ENCODE assay signal across 1 cellular context in the genomic region with DNA sequence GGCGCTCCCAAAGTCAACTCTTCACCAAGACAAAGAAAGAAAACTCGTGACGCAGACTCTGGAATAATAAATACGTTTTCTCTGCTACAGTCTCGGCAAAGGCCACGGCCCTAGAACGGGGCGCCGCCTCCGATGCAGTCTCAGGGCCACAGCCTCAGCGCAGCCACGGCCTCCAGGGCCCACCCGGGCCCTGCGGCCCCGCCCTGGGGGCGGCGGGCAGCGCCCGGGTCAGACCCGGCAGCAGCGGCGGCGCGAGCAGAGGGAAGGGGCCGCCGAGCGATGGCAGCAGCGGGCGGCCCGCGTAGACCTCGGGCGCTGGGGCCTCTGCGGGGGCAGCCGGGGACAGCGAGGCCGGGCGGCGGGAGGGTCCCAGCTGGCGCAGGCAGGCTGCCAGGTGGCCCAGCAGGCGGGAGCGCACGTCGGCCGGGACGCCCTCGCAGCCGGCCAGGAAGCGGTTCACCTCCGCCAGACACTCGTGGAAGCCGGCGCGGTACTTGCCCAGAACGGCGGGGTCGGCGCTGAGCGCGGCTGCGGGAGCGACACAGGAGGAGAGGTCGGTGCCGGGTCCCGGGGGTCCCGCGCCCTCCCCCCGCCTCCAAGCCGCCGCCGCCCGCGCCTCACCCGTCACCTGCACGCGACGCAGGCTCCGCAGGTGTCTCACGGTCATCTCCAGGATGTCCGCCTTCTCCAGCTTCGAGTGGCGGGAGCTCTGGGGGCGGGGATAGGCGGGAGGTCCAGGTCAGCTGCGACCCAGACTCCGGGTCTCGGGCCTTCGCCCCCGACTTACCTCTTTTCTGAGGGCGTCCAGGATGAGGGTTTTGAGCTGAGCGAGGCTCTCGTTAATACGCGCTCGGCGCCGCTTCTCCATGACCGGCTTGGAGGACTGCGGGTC.
TF ChIP-seq lines count a peak whose summit lies in the region.

No MANE protein-coding gene starts in this region.

TF ChIP-seq in HepG2, 621 proteins besides CTCF, POLR2A, EP300 and RAD21 (continued from another document and continues in another):
- TF ChIP-seq, protein P1, sequence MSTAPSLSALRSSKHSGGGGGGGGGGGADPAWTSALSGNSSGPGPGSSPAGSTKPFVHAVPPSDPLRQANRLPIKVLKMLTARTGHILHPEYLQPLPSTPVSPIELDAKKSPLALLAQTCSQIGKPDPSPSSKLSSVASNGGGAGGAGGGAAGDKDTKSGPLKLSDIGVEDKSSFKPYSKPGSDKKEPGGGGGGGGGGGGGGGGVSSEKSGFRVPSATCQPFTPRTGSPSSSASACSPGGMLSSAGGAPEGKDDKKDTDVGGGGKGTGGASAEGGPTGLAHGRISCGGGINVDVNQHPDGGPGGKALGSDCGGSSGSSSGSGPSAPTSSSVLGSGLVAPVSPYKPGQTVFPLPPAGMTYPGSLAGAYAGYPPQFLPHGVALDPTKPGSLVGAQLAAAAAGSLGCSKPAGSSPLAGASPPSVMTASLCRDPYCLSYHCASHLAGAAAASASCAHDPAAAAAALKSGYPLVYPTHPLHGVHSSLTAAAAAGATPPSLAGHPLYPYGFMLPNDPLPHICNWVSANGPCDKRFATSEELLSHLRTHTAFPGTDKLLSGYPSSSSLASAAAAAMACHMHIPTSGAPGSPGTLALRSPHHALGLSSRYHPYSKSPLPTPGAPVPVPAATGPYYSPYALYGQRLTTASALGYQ (CRISPR knock-in tag; IDR thresholded peaks at IDR 0.05): no peak
- TF ChIP-seq ZNF547 (CRISPR knock-in tag; IDR thresholded peaks at IDR 0.05): peak; percentile 32; the same call in 1 of the 2 replicates
- 0 out of 2 replicates have a peak, but pooled peaks have one; percentile 53 for TF ChIP-seq ZNF234 (CRISPR knock-in tag; conservative IDR thresholded peaks at IDR 0.05)
- TF ChIP-seq ZSCAN21 (CRISPR knock-in tag; IDR thresholded peaks at IDR 0.05; ENCODE audit: borderline replicate concordance): 0 out of 2 replicates have a peak, but pooled peaks have one; percentile 18
- no peak for TF ChIP-seq KDM2A (CRISPR knock-in tag; IDR thresholded peaks at IDR 0.05; ENCODE audit: borderline replicate concordance, low read depth)
- no peak for TF ChIP-seq TARDBP (CRISPR knock-in tag; IDR thresholded peaks at IDR 0.05)
- no peak; the same call in 1 of the 2 replicates for TF ChIP-seq ZNF225 (CRISPR knock-in tag; IDR thresholded peaks at IDR 0.05)
- 0 out of 2 replicates have a peak, but pooled peaks have one; percentile 10 for TF ChIP-seq MEIS2 (CRISPR knock-in tag; IDR thresholded peaks at IDR 0.05)
- TF ChIP-seq, protein P2, sequence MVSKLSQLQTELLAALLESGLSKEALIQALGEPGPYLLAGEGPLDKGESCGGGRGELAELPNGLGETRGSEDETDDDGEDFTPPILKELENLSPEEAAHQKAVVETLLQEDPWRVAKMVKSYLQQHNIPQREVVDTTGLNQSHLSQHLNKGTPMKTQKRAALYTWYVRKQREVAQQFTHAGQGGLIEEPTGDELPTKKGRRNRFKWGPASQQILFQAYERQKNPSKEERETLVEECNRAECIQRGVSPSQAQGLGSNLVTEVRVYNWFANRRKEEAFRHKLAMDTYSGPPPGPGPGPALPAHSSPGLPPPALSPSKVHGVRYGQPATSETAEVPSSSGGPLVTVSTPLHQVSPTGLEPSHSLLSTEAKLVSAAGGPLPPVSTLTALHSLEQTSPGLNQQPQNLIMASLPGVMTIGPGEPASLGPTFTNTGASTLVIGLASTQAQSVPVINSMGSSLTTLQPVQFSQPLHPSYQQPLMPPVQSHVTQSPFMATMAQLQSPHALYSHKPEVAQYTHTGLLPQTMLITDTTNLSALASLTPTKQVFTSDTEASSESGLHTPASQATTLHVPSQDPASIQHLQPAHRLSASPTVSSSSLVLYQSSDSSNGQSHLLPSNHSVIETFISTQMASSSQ (IDR thresholded peaks at IDR 0.05; ENCODE audit: low read depth): no peak
- TF ChIP-seq, protein P2 (CRISPR knock-in tag; IDR thresholded peaks at IDR 0.05; ENCODE audit: borderline replicate concordance): no peak
- TF ChIP-seq, protein P3, sequence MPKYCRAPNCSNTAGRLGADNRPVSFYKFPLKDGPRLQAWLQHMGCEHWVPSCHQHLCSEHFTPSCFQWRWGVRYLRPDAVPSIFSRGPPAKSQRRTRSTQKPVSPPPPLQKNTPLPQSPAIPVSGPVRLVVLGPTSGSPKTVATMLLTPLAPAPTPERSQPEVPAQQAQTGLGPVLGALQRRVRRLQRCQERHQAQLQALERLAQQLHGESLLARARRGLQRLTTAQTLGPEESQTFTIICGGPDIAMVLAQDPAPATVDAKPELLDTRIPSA (CRISPR knock-in tag; IDR thresholded peaks at IDR 0.05; ENCODE audit: borderline replicate concordance): 0 out of 2 replicates have a peak, but pooled peaks have one; percentile 40
- no peak; the same call in 1 of the 2 replicates for TF ChIP-seq SALL2 (CRISPR knock-in tag; IDR thresholded peaks at IDR 0.05)
- TF ChIP-seq PAF1 (CRISPR knock-in tag; IDR thresholded peaks at IDR 0.05): no peak
- TF ChIP-seq DNMT3B (CRISPR knock-in tag; conservative IDR thresholded peaks at IDR 0.05): no peak
- TF ChIP-seq FOXC1 (CRISPR knock-in tag; IDR thresholded peaks at IDR 0.05; ENCODE audit: borderline replicate concordance): peak; percentile 44; the same call in 1 of the 2 replicates
- TF ChIP-seq HIVEP1 (CRISPR knock-in tag; IDR thresholded peaks at IDR 0.05): 0 out of 2 replicates have a peak, but pooled peaks have one; percentile 20
- no peak for TF ChIP-seq TSC22D2 (CRISPR knock-in tag; IDR thresholded peaks at IDR 0.05; ENCODE audit: borderline replicate concordance)
- TF ChIP-seq, protein P4, sequence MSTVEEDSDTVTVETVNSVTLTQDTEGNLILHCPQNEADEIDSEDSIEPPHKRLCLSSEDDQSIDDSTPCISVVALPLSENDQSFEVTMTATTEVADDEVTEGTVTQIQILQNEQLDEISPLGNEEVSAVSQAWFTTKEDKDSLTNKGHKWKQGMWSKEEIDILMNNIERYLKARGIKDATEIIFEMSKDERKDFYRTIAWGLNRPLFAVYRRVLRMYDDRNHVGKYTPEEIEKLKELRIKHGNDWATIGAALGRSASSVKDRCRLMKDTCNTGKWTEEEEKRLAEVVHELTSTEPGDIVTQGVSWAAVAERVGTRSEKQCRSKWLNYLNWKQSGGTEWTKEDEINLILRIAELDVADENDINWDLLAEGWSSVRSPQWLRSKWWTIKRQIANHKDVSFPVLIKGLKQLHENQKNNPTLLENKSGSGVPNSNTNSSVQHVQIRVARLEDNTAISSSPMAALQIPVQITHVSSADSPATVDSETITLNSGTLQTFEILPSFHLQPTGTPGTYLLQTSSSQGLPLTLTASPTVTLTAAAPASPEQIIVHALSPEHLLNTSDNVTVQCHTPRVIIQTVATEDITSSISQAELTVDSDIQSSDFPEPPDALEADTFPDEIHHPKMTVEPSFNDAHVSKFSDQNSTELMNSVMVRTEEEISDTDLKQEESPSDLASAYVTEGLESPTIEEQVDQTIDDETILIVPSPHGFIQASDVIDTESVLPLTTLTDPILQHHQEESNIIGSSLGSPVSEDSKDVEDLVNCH (CRISPR knock-in tag; IDR thresholded peaks at IDR 0.05): no peak
- TF ChIP-seq, protein P5, sequence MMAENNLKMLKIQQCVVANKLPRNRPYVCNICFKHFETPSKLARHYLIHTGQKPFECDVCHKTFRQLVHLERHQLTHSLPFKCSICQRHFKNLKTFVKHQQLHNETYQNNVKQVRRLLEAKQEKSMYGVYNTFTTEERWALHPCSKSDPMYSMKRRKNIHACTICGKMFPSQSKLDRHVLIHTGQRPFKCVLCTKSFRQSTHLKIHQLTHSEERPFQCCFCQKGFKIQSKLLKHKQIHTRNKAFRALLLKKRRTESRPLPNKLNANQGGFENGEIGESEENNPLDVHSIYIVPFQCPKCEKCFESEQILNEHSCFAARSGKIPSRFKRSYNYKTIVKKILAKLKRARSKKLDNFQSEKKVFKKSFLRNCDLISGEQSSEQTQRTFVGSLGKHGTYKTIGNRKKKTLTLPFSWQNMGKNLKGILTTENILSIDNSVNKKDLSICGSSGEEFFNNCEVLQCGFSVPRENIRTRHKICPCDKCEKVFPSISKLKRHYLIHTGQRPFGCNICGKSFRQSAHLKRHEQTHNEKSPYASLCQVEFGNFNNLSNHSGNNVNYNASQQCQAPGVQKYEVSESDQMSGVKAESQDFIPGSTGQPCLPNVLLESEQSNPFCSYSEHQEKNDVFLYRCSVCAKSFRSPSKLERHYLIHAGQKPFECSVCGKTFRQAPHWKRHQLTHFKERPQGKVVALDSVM (CRISPR knock-in tag; IDR thresholded peaks at IDR 0.05): no peak
- TF ChIP-seq, protein P6, sequence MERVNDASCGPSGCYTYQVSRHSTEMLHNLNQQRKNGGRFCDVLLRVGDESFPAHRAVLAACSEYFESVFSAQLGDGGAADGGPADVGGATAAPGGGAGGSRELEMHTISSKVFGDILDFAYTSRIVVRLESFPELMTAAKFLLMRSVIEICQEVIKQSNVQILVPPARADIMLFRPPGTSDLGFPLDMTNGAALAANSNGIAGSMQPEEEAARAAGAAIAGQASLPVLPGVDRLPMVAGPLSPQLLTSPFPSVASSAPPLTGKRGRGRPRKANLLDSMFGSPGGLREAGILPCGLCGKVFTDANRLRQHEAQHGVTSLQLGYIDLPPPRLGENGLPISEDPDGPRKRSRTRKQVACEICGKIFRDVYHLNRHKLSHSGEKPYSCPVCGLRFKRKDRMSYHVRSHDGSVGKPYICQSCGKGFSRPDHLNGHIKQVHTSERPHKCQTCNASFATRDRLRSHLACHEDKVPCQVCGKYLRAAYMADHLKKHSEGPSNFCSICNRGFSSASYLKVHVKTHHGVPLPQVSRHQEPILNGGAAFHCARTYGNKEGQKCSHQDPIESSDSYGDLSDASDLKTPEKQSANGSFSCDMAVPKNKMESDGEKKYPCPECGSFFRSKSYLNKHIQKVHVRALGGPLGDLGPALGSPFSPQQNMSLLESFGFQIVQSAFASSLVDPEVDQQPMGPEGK (CRISPR knock-in tag; IDR thresholded peaks at IDR 0.05): peak; percentile 48; the same call in 1 of the 2 replicates
- no peak for TF ChIP-seq TCF12 (IDR thresholded peaks at IDR 0.05)
- 0 out of 2 replicates have a peak, but pooled peaks have one; percentile 29 for TF ChIP-seq TCF12 (CRISPR knock-in tag; IDR thresholded peaks at IDR 0.05)
- TF ChIP-seq MAZ (IDR thresholded peaks at IDR 0.05; ENCODE audit: borderline replicate concordance, low read depth, low read length): no peak
- TF ChIP-seq MAZ (CRISPR knock-in tag; IDR thresholded peaks at IDR 0.05; ENCODE audit: low read depth): peak; percentile 26; the same call in 1 of the 2 replicates
- TF ChIP-seq SKI (IDR thresholded peaks at IDR 0.05; ENCODE audit: partially characterized antibody): peak; percentile 26
- TF ChIP-seq, protein P7, sequence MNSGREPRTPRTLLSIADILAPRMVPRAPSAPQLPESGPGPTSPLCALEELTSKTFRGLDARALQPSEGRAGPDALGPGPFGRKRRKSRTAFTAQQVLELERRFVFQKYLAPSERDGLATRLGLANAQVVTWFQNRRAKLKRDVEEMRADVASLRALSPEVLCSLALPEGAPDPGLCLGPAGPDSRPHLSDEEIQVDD (CRISPR knock-in tag; IDR thresholded peaks at IDR 0.05; ENCODE audit: borderline replicate concordance): 0 out of 2 replicates have a peak, but pooled peaks have one; percentile 48
- TF ChIP-seq AKAP8 (CRISPR knock-in tag; IDR thresholded peaks at IDR 0.05): no peak
- peak; percentile 31 for TF ChIP-seq HNRNPLL (IDR thresholded peaks at IDR 0.05; ENCODE audit: low read depth, low read length, poor library complexity, severe bottlenecking)
- TF ChIP-seq, protein P8, sequence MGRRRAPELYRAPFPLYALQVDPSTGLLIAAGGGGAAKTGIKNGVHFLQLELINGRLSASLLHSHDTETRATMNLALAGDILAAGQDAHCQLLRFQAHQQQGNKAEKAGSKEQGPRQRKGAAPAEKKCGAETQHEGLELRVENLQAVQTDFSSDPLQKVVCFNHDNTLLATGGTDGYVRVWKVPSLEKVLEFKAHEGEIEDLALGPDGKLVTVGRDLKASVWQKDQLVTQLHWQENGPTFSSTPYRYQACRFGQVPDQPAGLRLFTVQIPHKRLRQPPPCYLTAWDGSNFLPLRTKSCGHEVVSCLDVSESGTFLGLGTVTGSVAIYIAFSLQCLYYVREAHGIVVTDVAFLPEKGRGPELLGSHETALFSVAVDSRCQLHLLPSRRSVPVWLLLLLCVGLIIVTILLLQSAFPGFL (CRISPR knock-in tag; IDR thresholded peaks at IDR 0.05): no peak
- TF ChIP-seq ZBTB7B (CRISPR knock-in tag; IDR thresholded peaks at IDR 0.05): peak; percentile 50; the same call in 1 of the 2 replicates
- TF ChIP-seq SAP130 (CRISPR knock-in tag; IDR thresholded peaks at IDR 0.05; ENCODE audit: low read depth): peak; percentile 39; the same call in 1 of the 2 replicates
- TF ChIP-seq KDM3A (CRISPR knock-in tag; IDR thresholded peaks at IDR 0.05; ENCODE audit: low read depth): 0 out of 2 replicates have a peak, but pooled peaks have one; percentile 14
- TF ChIP-seq, protein P9, sequence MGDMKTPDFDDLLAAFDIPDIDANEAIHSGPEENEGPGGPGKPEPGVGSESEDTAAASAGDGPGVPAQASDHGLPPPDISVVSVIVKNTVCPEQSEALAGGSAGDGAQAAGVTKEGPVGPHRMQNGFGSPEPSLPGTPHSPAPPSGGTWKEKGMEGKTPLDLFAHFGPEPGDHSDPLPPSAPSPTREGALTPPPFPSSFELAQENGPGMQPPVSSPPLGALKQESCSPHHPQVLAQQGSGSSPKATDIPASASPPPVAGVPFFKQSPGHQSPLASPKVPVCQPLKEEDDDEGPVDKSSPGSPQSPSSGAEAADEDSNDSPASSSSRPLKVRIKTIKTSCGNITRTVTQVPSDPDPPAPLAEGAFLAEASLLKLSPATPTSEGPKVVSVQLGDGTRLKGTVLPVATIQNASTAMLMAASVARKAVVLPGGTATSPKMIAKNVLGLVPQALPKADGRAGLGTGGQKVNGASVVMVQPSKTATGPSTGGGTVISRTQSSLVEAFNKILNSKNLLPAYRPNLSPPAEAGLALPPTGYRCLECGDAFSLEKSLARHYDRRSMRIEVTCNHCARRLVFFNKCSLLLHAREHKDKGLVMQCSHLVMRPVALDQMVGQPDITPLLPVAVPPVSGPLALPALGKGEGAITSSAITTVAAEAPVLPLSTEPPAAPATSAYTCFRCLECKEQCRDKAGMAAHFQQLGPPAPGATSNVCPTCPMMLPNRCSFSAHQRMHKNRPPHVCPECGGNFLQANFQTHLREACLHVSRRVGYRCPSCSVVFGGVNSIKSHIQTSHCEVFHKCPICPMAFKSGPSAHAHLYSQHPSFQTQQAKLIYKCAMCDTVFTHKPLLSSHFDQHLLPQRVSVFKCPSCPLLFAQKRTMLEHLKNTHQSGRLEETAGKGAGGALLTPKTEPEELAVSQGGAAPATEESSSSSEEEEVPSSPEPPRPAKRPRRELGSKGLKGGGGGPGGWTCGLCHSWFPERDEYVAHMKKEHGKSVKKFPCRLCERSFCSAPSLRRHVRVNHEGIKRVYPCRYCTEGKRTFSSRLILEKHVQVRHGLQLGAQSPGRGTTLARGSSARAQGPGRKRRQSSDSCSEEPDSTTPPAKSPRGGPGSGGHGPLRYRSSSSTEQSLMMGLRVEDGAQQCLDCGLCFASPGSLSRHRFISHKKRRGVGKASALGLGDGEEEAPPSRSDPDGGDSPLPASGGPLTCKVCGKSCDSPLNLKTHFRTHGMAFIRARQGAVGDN (CRISPR knock-in tag; IDR thresholded peaks at IDR 0.05): peak; percentile 49; the same call in 1 of the 2 replicates
